In the genomic region with DNA sequence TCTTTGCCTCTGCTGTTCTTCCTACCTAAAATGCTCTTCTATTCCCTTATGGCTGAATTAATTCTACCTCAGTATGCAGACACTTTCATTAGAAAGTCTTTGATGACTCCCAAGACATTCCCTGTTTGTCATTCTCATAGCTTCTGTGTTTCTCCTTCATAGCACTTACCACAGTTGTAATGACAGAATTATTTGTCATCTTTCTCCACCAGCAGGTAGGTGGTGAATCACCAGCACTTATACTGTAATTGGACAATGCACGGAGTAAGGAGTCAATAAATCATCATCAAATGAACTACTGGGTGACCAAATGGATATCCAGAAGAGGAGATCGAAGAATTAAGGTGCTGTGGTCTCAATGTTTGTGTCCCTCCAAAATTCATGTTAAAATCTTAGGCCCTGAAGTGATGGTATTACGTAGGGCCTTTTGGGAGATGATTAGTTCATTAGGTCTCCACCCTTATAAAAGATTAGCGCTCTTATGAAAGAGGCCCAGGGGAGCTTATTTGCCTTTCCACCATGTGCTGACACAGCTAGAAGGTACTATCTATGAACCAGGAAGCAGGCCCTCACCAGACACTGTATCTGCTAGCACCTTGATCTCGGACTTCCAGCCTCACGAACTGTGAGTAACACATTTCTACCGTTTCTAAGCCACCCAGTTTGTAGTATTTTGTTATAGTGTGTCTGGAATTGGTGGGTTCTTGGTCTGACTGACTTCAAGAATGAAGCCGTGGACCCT, we compare ENCODE assay signal across 10 cellular contexts. TPM values are rescaled to one million over a fixed set of nuclear protein-coding genes. Genes with fewer than 3 reads are reported as not detected.
DNase-seq lines count a peak whose midpoint lies in the region; ATAC-seq and TF ChIP-seq lines count a peak whose summit lies in the region.
"Had no signal": no experiment of that assay in that cellular context is flagged by ENCODE, and none has a peak within 500 bp of the region (broad histone marks: within the 10 kb centered on the region; RNA-seq: fewer than 3 reads in every experiment).

No MANE protein-coding gene starts in this region.

- H3K36me3 Mint-ChIP-seq in T-helper 17 cell (ENCODE audit: low read depth) = peaks cover 3% of the 10 kb centered on the region
- H3K36me3 Mint-ChIP-seq in immature natural killer cell = no peaks in the 10 kb centered on the region

- peak overlapping the region; percentile 81 for H3K27ac ChIP-seq in 22Rv1

- peak overlapping the region; percentile 67 for H3K4me3 Mint-ChIP-seq in T-helper 17 cell
- peak overlapping the region; percentile 83 to 91 (median 86) for H3K4me3 Mint-ChIP-seq in immature natural killer cell

- H3K27ac Mint-ChIP-seq in T-helper 17 cell (peak overlapping the region; percentile 90), immature natural killer cell (peak overlapping the region; percentile 86 to 94 (median 90))

- H3K9me3 Mint-ChIP-seq in immature natural killer cell = no peaks in the 10 kb centered on the region

- no peak for ATAC-seq in T-helper 17 cell
- ATAC-seq in HG02588 (IDR thresholded peaks at IDR 0.05; ENCODE audit: unreplicated experiment) = no peak
- ATAC-seq: heart left ventricle had no signal

- H3K4me1 Mint-ChIP-seq in T-helper 17 cell = peaks cover 54% of the 10 kb centered on the region
- H3K4me1 Mint-ChIP-seq in immature natural killer cell = peaks cover 79 to 85% of the 10 kb centered on the region in 2 donors

- no peak for TF ChIP-seq CTCF in 22Rv1 (IDR thresholded peaks at IDR 0.05)

- DNase-seq in GF-D8 (lab: John Stamatoyannopoulos, UW) (peak; percentile 53), T-helper 17 cell (no peak), immature natural killer cell (no peak), NCI-H748 (lab: John Stamatoyannopoulos, UW; ENCODE audit: unreplicated experiment) (no peak), nucleus accumbens (lab: John Stamatoyannopoulos, UW) (no peak), C1 segment of cervical spinal cord (lab: John Stamatoyannopoulos, UW) (no peak)
- DNase-seq: activated gamma-delta T cell had no signal

- H3K9me3 ChIP-seq in T-helper 17 cell (ENCODE audit: control insufficient read depth, low read length, poor library complexity, severe bottlenecking) = no peaks in the 10 kb centered on the region
- H3K9me3 ChIP-seq: heart left ventricle had no signal

- H3K27me3 Mint-ChIP-seq in T-helper 17 cell (no peaks in the 10 kb centered on the region), immature natural killer cell (ENCODE audit: low read depth in 3 of 3) (peaks cover 13 to 15% (median 13%) of the 10 kb centered on the region in 3 donors)

RNA-seq across cellular contexts. Expression of gene CCT8, which starts 2.4 kb away (rescaled TPM):
- 100 to 1,000 TPM in 1 of 2 donors, 10 to 100 TPM in 1; 90.3 to 109 TPM for total RNA-seq in T-helper 17 cell
- polyA plus RNA-seq in immature natural killer cell = 100 to 1,000 TPM; 101 to 119 (median 113) TPM

RNA-seq across cellular contexts. Expression of gene USP16, which starts 51.4 kb away (rescaled TPM):
- total RNA-seq in T-helper 17 cell = 10 to 100 TPM; 65.5 to 75.3 TPM
- 10 to 100 TPM; 12.0 to 31.3 (median 20.5) TPM for polyA plus RNA-seq in immature natural killer cell

RNA-seq across cellular contexts. Expression of gene MAP3K7CL, which starts 54.6 kb away (rescaled TPM):
- 10 to 100 TPM; 11.6 to 85.3 TPM for total RNA-seq in T-helper 17 cell
- polyA plus RNA-seq in immature natural killer cell = 10 to 100 TPM in 2 of 3 donors, 1 to 10 TPM in 1; 9.2 to 18.8 (median 12.5) TPM

RNA-seq across cellular contexts. Expression of gene RWDD2B, which starts 56.7 kb away (rescaled TPM):
- 1 to 10 TPM; 4.1 to 4.7 TPM for total RNA-seq in T-helper 17 cell
- 10 to 100 TPM; 13.0 to 28.6 (median 13.0) TPM for polyA plus RNA-seq in immature natural killer cell
